Comparison of ENCODE assay signal across 8 cellular contexts in the genomic region with DNA sequence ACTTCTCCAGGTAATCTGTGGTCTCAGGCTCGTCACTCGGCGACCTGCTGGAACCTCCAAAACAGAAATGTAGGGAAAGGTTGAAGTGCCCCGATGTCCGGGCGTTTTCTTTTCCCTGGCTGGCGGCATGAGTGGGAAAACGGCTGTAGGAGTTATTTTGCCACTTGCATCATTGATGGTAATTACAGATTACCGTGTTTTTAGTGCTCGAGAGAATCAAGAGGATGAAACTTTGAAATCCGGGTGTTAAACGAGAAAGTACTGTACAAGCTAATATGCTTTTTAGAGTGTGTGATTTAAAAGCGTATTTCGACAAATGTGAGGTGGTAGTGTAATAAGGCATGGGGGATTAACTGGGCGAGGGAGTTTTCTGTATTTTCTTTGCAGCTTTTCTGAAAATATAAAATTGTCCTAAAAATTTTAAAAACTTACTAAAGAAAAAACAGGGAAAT. TPM values are rescaled to one million over a fixed set of nuclear protein-coding genes. Genes with fewer than 3 reads are reported as not detected.
DNase-seq lines count a peak whose midpoint lies in the region; ATAC-seq and TF ChIP-seq lines count a peak whose summit lies in the region.

No MANE protein-coding gene starts in this region.

- H3K4me1 Mint-ChIP-seq in CD14-positive monocyte = peaks cover 13% of the 10 kb centered on the region
- H3K4me1 Mint-ChIP-seq in effector memory CD8-positive, alpha-beta T cell (ENCODE audit: low read depth in 2 of 2) = peaks cover 4 to 7% of the 10 kb centered on the region in 2 donors
- peaks cover 11% of the 10 kb centered on the region for H3K4me1 Mint-ChIP-seq in neural crest cell

- H3K27me3 Mint-ChIP-seq in CD14-positive monocyte (ENCODE audit: low read depth in 3 of 3) (peaks cover 53 to 75% (median 61%) of the 10 kb centered on the region in 3 donors), neural crest cell (ENCODE audit: low read depth) (peaks cover 57% of the 10 kb centered on the region)
- H3K27me3 Mint-ChIP-seq in effector memory CD8-positive, alpha-beta T cell = peaks cover 32 to 57% of the 10 kb centered on the region in 2 donors

- TF ChIP-seq CTCF in CD14-positive monocyte (IDR thresholded peaks at IDR 0.05) (no peak), neural crest cell (conservative IDR thresholded peaks at IDR 0.05) (no peak)

- DNase-seq in CD14-positive monocyte (ENCODE audit: low spot score) (no peak), NCI-H345 (lab: John Stamatoyannopoulos, UW) (peak; percentile 31), neural crest cell (ENCODE audit: low read depth, low spot score) (no peak)
- DNase-seq in effector memory CD8-positive, alpha-beta T cell = no peak
- no peak for DNase-seq in stimulated activated CD4-positive, alpha-beta T cell treated with anti-CD3 and anti-CD28 coated beads, Interleukin-4, amount 100 ng/mL, for 24 hours
- no peak for DNase-seq in stimulated activated CD4-positive, alpha-beta T cell treated with anti-CD3 and anti-CD28 coated beads, Interleukin-2, amount 100 ng/mL, for 48 hours

- peak overlapping the region in 1 of 7 donors; percentile 18 for H3K27ac Mint-ChIP-seq in CD14-positive monocyte
- H3K27ac Mint-ChIP-seq in effector memory CD8-positive, alpha-beta T cell = no peak overlapping the region
- no peak overlapping the region for H3K27ac Mint-ChIP-seq in neural crest cell (ENCODE audit: unreplicated experiment)

- peaks cover 0 to 12% (median 3%) of the 10 kb centered on the region in 7 donors for H3K9me3 Mint-ChIP-seq in CD14-positive monocyte
- H3K9me3 Mint-ChIP-seq in effector memory CD8-positive, alpha-beta T cell = no peaks in the 10 kb centered on the region
- no peaks in the 10 kb centered on the region for H3K9me3 Mint-ChIP-seq in neural crest cell

- intact Hi-C loops in CD14-positive monocyte (cut with micrococcal nuclease) = loop anchor here (10.0 kb wide), 1 partner anchor 492 kb away; the partner anchor contains the start of gene ODC1 (in 2 of the 2)

- H3K4me3 Mint-ChIP-seq in CD14-positive monocyte (peak overlapping the region; percentile 83 to 88), neural crest cell (peak overlapping the region; percentile 83)
- H3K4me3 Mint-ChIP-seq in effector memory CD8-positive, alpha-beta T cell = peak overlapping the region; percentile 82 to 84

- ATAC-seq in effector memory CD8-positive, alpha-beta T cell (replicated peaks) = no peak
- no peak for ATAC-seq in HG03196 (IDR thresholded peaks at IDR 0.05; ENCODE audit: unreplicated experiment)
- no peak for ATAC-seq in HG03460 (IDR thresholded peaks at IDR 0.05; ENCODE audit: unreplicated experiment)

- H3K36me3 Mint-ChIP-seq in CD14-positive monocyte = peaks cover 9 to 15% of the 10 kb centered on the region in 2 donors
- H3K36me3 Mint-ChIP-seq in effector memory CD8-positive, alpha-beta T cell (ENCODE audit: insufficient read depth) = peaks cover 7% of the 10 kb centered on the region
- no peaks in the 10 kb centered on the region for H3K36me3 Mint-ChIP-seq in neural crest cell (ENCODE audit: low read depth)

RNA-seq across cellular contexts. Expression of gene GRHL1, which starts 0.8 kb away (rescaled TPM):
- polyA plus RNA-seq in CD14-positive monocyte = not detected
- total RNA-seq in neural crest cell = 2.0 and 3.4 TPM in 2 replicates
